In genomic region chr1:39243302-39243701, GRCh38 we compare ENCODE assay signal across 26 cellular contexts. TPM values are rescaled to one million over a fixed set of nuclear protein-coding genes. Genes with fewer than 3 reads are reported as not detected.
DNase-seq lines count a peak whose midpoint lies in the region; ATAC-seq and TF ChIP-seq lines count a peak whose summit lies in the region.
"Had no signal": no experiment of that assay in that cellular context is flagged by ENCODE, and none has a peak within 500 bp of the region (broad histone marks: within the 10 kb centered on the region; RNA-seq: fewer than 3 reads in every experiment).

No MANE protein-coding gene starts in this region.

- no peaks in the 10 kb centered on the region for H3K9me3 Mint-ChIP-seq in activated T-cell treated with anti-CD3 and anti-CD28 coated beads, Interleukin-2, amount 50 U/mL, for 24 hours
- peaks cover 0 to 1% (median 0%) of the 10 kb centered on the region in 5 donors for H3K9me3 Mint-ChIP-seq in CD8-positive, alpha-beta memory T cell
- H3K9me3 Mint-ChIP-seq in activated CD8-positive, alpha-beta T cell treated with anti-CD3 and anti-CD28 coated beads, Interleukin-2, amount 10 ng/mL, durations not matched to agents 7 days and 5 days (ENCODE audit: insufficient read depth), result no peaks in the 10 kb centered on the region
- H3K9me3 Mint-ChIP-seq in naive thymus-derived CD4-positive, alpha-beta T cell, result no peaks in the 10 kb centered on the region

- H3K4me3 ChIP-seq in CD8-positive, alpha-beta memory T cell (ENCODE audit: low read length), result no peak overlapping the region
- no peak overlapping the region for H3K4me3 ChIP-seq in naive thymus-derived CD4-positive, alpha-beta T cell (ENCODE audit: low read length)
- H3K4me3 ChIP-seq: BLaER1 treated with 17β-estradiol and CSF1 and Interleukin-3, amounts not matched to agents 10 nM and 100 nM; SJSA1 had no signal

- DNase-seq in activated T-cell treated with anti-CD3 and anti-CD28 coated beads, Interleukin-2, amount 50 U/mL, for 24 hours, result no peak
- no peak for DNase-seq in activated T-cell treated with anti-CD3 and anti-CD28 coated beads, Interleukin-2, amount 50 U/mL, for 1 hour
- no peak for DNase-seq in CD8-positive, alpha-beta memory T cell
- no peak for DNase-seq in activated CD8-positive, alpha-beta T cell treated with anti-CD3 and anti-CD28 coated beads, Interleukin-2, amount 10 ng/mL, durations not matched to agents 7 days and 5 days
- no peak for DNase-seq in naive thymus-derived CD4-positive, alpha-beta T cell
- no peak for DNase-seq in GM10266 (ENCODE audit: extremely low spot score)
- DNase-seq: ACHN, DMS53, GDM1, KBM-7, MM.1S, NCI-H1048, NCI-H1417 treated with DMSO at 0.1 percent for 48 hours, NCI-H187 treated with DMSO at 0.1 percent for 48 hours, NCI-H2107, NCI-H446 treated with DMSO at 0.1 percent for 48 hours, NCI-H526 treated with DMSO at 0.1 percent for 48 hours, OCI-M1 had no signal

- H3K27me3 ChIP-seq in CD8-positive, alpha-beta memory T cell (ENCODE audit: insufficient read depth, low read length, poor library complexity, severe bottlenecking), result no peaks in the 10 kb centered on the region
- H3K27me3 ChIP-seq in naive thymus-derived CD4-positive, alpha-beta T cell (ENCODE audit: control insufficient read depth in 2 of 2, insufficient read depth in 2 of 2, low read length in 2 of 2), result no peaks in the 10 kb centered on the region
- H3K27me3 ChIP-seq: BLaER1 treated with 17β-estradiol and CSF1 and Interleukin-3, amounts not matched to agents 10 nM and 100 nM; SJSA1 had no signal

- peaks cover 40% of the 10 kb centered on the region for H3K4me1 Mint-ChIP-seq in activated T-cell treated with anti-CD3 and anti-CD28 coated beads, Interleukin-2, amount 50 U/mL, for 24 hours (ENCODE audit: low read depth)
- H3K4me1 Mint-ChIP-seq in CD8-positive, alpha-beta memory T cell, result peaks cover 48 to 80% (median 71%) of the 10 kb centered on the region in 3 donors
- peaks cover 11% of the 10 kb centered on the region for H3K4me1 Mint-ChIP-seq in activated CD8-positive, alpha-beta T cell treated with anti-CD3 and anti-CD28 coated beads, Interleukin-2, amount 10 ng/mL, durations not matched to agents 7 days and 5 days (ENCODE audit: low read depth)
- H3K4me1 Mint-ChIP-seq in naive thymus-derived CD4-positive, alpha-beta T cell, result peaks cover 34 to 64% (median 48%) of the 10 kb centered on the region in 7 donors

- H3K36me3 ChIP-seq in CD8-positive, alpha-beta memory T cell (ENCODE audit: insufficient read depth, low read length), result peaks cover 4% of the 10 kb centered on the region
- peaks cover 0 to 9% (median 0%) of the 10 kb centered on the region in 3 experiments for H3K36me3 ChIP-seq in naive thymus-derived CD4-positive, alpha-beta T cell (ENCODE audit: control insufficient read depth in 2 of 3, insufficient read depth in 3 of 3, low read length in 3 of 3)
- H3K36me3 ChIP-seq: SJSA1 had no signal

- no peak overlapping the region for H3K4me3 Mint-ChIP-seq in activated T-cell treated with anti-CD3 and anti-CD28 coated beads, Interleukin-2, amount 50 U/mL, for 24 hours
- H3K4me3 Mint-ChIP-seq in CD8-positive, alpha-beta memory T cell, result no peak overlapping the region
- H3K4me3 Mint-ChIP-seq in activated CD8-positive, alpha-beta T cell treated with anti-CD3 and anti-CD28 coated beads, Interleukin-2, amount 10 ng/mL, durations not matched to agents 7 days and 5 days, result no peak overlapping the region
- peak overlapping the region in 1 of 10 donors; percentile 3 for H3K4me3 Mint-ChIP-seq in naive thymus-derived CD4-positive, alpha-beta T cell

- no peaks in the 10 kb centered on the region for H3K27me3 Mint-ChIP-seq in activated T-cell treated with anti-CD3 and anti-CD28 coated beads, Interleukin-2, amount 50 U/mL, for 24 hours
- no peaks in the 10 kb centered on the region for H3K27me3 Mint-ChIP-seq in CD8-positive, alpha-beta memory T cell
- H3K27me3 Mint-ChIP-seq in activated CD8-positive, alpha-beta T cell treated with anti-CD3 and anti-CD28 coated beads, Interleukin-2, amount 10 ng/mL, durations not matched to agents 7 days and 5 days (ENCODE audit: low read depth), result no peaks in the 10 kb centered on the region
- H3K27me3 Mint-ChIP-seq in naive thymus-derived CD4-positive, alpha-beta T cell, result no peaks in the 10 kb centered on the region

- POLR2A ChIA-PET in CD8-positive, alpha-beta memory T cell (lab: Charles Lee), result interaction anchor here (0.6 kb wide), 1 partner anchor 28 kb away, joined by 3 read pairs; no protein-coding TSS in a partner anchor
- POLR2A ChIA-PET in activated CD8-positive, alpha-beta T cell treated with anti-CD3 and anti-CD28 coated beads, Interleukin-2, amount 10 ng/mL, durations not matched to agents 7 days and 5 days (lab: Charles Lee), result no interaction called here
- POLR2A ChIA-PET in naive thymus-derived CD4-positive, alpha-beta T cell (lab: Charles Lee), result no interaction called here

- no peaks in the 10 kb centered on the region for H3K9me3 ChIP-seq in CD8-positive, alpha-beta memory T cell (ENCODE audit: low read length)
- H3K9me3 ChIP-seq in naive thymus-derived CD4-positive, alpha-beta T cell (ENCODE audit: control insufficient read depth in 2 of 3, low read length in 3 of 3), result no peaks in the 10 kb centered on the region
- H3K9me3 ChIP-seq: BLaER1 treated with 17β-estradiol and CSF1 and Interleukin-3, amounts not matched to agents 10 nM and 100 nM; SJSA1 had no signal

- intact Hi-C loops in naive thymus-derived CD4-positive, alpha-beta T cell (cut with micrococcal nuclease), result no loop called here

- ATAC-seq in activated CD8-positive, alpha-beta T cell treated with anti-CD3 and anti-CD28 coated beads, Interleukin-2, amount 10 ng/mL, durations not matched to agents 7 days and 5 days, result no peak
- ATAC-seq in naive thymus-derived CD4-positive, alpha-beta T cell, result no peak
- ATAC-seq in GM19324 (IDR thresholded peaks at IDR 0.05; ENCODE audit: low FRiP score, unreplicated experiment) (no peak), HG02840 (IDR thresholded peaks at IDR 0.05; ENCODE audit: low FRiP score, unreplicated experiment) (no peak)
- ATAC-seq: HepG2, Right ventricle myocardium inferior had no signal

- TF ChIP-seq CTCF in GM10266 (IDR thresholded peaks at IDR 0.05; ENCODE audit: control insufficient read depth, insufficient read depth, low read depth, missing control alignments), result no peak

- H3K27ac Mint-ChIP-seq in activated T-cell treated with anti-CD3 and anti-CD28 coated beads, Interleukin-2, amount 50 U/mL, for 24 hours, result peak overlapping the region; percentile 74
- H3K27ac Mint-ChIP-seq in CD8-positive, alpha-beta memory T cell, result peak overlapping the region in 5 of 8 donors; percentile 45 to 83 (median 68)
- H3K27ac Mint-ChIP-seq in activated CD8-positive, alpha-beta T cell treated with anti-CD3 and anti-CD28 coated beads, Interleukin-2, amount 10 ng/mL, durations not matched to agents 7 days and 5 days, result peak overlapping the region; percentile 17
- H3K27ac Mint-ChIP-seq in naive thymus-derived CD4-positive, alpha-beta T cell, result peak overlapping the region in 8 of 9 donors; percentile 17 to 63 (median 58)

- peaks cover 14% of the 10 kb centered on the region for H3K4me1 ChIP-seq in CD8-positive, alpha-beta memory T cell (ENCODE audit: insufficient read depth, low read length)
- H3K4me1 ChIP-seq in naive thymus-derived CD4-positive, alpha-beta T cell (ENCODE audit: control insufficient read depth in 2 of 2, insufficient read depth in 2 of 2, low read length in 2 of 2), result peaks cover 2 to 7% of the 10 kb centered on the region in 2 donors

- CTCF ChIA-PET in CD8-positive, alpha-beta memory T cell (lab: Charles Lee), result interaction anchor here (6.4 kb wide), 1 partner anchor 50 kb away, joined by 40 read pairs; no protein-coding TSS in a partner anchor
- CTCF ChIA-PET in activated CD8-positive, alpha-beta T cell treated with anti-CD3 and anti-CD28 coated beads, Interleukin-2, amount 10 ng/mL, durations not matched to agents 7 days and 5 days (lab: Charles Lee), result interaction anchor here (0.6 to 5.6 kb wide), 3 partner anchors 11 to 51 kb away, joined by 3 to 39 read pairs (median 4); no protein-coding TSS in a partner anchor
- CTCF ChIA-PET in naive thymus-derived CD4-positive, alpha-beta T cell (lab: Charles Lee), result interaction anchor here (1.3 kb wide), 1 partner anchor 16 kb away, joined by 4 read pairs; no protein-coding TSS in a partner anchor

- peaks cover 74% of the 10 kb centered on the region for H3K36me3 Mint-ChIP-seq in activated T-cell treated with anti-CD3 and anti-CD28 coated beads, Interleukin-2, amount 50 U/mL, for 24 hours (ENCODE audit: low read depth)
- peaks cover 0 to 56% (median 12%) of the 10 kb centered on the region in 3 donors for H3K36me3 Mint-ChIP-seq in CD8-positive, alpha-beta memory T cell
- peaks cover 42% of the 10 kb centered on the region for H3K36me3 Mint-ChIP-seq in activated CD8-positive, alpha-beta T cell treated with anti-CD3 and anti-CD28 coated beads, Interleukin-2, amount 10 ng/mL, durations not matched to agents 7 days and 5 days (ENCODE audit: low read depth)
- peaks cover 9 to 43% (median 24%) of the 10 kb centered on the region in 5 donors for H3K36me3 Mint-ChIP-seq in naive thymus-derived CD4-positive, alpha-beta T cell

- no peak overlapping the region for H3K27ac ChIP-seq in CD8-positive, alpha-beta memory T cell (ENCODE audit: low read depth, low read length)
- H3K27ac ChIP-seq in naive thymus-derived CD4-positive, alpha-beta T cell (ENCODE audit: low read depth, low read length), result no peak overlapping the region
- H3K27ac ChIP-seq: 22Rv1; BLaER1 treated with 17β-estradiol and CSF1 and Interleukin-3, amounts not matched to agents 10 nM and 100 nM; HL-60; SJSA1 had no signal

RNA-seq across cellular contexts. Expression of gene MACF1, which starts 38.8 kb away (rescaled TPM):
- total RNA-seq in CD8-positive, alpha-beta memory T cell, result 100 to 1,000 TPM; 151 to 154 TPM
- polyA plus RNA-seq in CD8-positive, alpha-beta memory T cell, result 87.6 TPM
- 100 to 1,000 TPM; 353 to 366 TPM for total RNA-seq in activated CD8-positive, alpha-beta T cell treated with anti-CD3 and anti-CD28 coated beads, Interleukin-2, amount 10 ng/mL, durations not matched to agents 7 days and 5 days
- total RNA-seq in naive thymus-derived CD4-positive, alpha-beta T cell, result 100 to 1,000 TPM; 282 to 409 (median 335) TPM
- polyA plus RNA-seq in naive thymus-derived CD4-positive, alpha-beta T cell, result 10 to 100 TPM; 21.2 to 90.3 TPM

Comparison
In these comparisons a context has a peak if more than half of its experiments do, and no peak if none do; other contexts are left out.
1. H3K27ac Mint-ChIP-seq: peak in every context shown above with its lines; median percentile 74 in activated T-cell treated with anti-CD3 and anti-CD28 coated beads, Interleukin-2, amount 50 U/mL, for 24 hours; 68 in CD8-positive, alpha-beta memory T cell; 58 in naive thymus-derived CD4-positive, alpha-beta T cell; 17 in activated CD8-positive, alpha-beta T cell treated with anti-CD3 and anti-CD28 coated beads, Interleukin-2, amount 10 ng/mL, durations not matched to agents 7 days and 5 days.